Comparison of ENCODE assay signal across 3 cellular contexts in the genomic region with DNA sequence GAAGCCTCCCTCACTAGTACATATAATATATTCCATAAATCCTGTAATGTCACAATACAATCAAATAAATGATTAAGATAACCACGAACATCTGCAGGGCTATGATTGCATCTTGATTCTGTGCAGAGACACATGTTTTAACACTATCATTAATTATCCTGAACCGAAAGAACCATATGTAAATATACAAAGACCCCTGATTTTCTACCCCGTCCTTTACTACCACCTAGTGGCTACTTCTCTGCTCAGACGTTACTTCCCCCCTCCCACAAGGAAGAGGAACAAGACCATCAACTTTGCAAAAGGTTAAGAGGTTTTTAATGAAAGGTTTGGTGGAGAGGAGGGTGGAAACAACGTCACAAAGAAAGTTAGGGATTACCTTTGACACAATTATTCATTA.
TF ChIP-seq lines count a peak whose summit lies in the region.

No MANE protein-coding gene starts in this region.

TF ChIP-seq in SK-N-SH, 30 proteins besides CTCF, POLR2A, EP300 and RAD21 (continued from another document):
- TF ChIP-seq JUND (IDR thresholded peaks at IDR 0.05) (no peak), NFIC (IDR thresholded peaks at IDR 0.05; ENCODE audit: borderline replicate concordance) (no peak)

TF ChIP-seq in SK-N-SH treated with all-trans-retinoic acid at 6 μM for 48 hours, 23 proteins besides CTCF, POLR2A, EP300 and RAD21:
- TF ChIP-seq PPARA (CRISPR knock-in tag; IDR thresholded peaks at IDR 0.05; ENCODE audit: borderline replicate concordance) (no peak), TCF4 (CRISPR knock-in tag; IDR thresholded peaks at IDR 0.05; ENCODE audit: borderline replicate concordance) (no peak), TOX (CRISPR knock-in tag; IDR thresholded peaks at IDR 0.05; ENCODE audit: borderline replicate concordance) (no peak), ARNTL (CRISPR knock-in tag; IDR thresholded peaks at IDR 0.05; ENCODE audit: borderline replicate concordance, low read depth) (no peak), ZNF70 (CRISPR knock-in tag; IDR thresholded peaks at IDR 0.05) (no peak), ZNF8 (CRISPR knock-in tag; IDR thresholded peaks at IDR 0.05) (no peak), ZC3H10 (CRISPR knock-in tag; IDR thresholded peaks at IDR 0.05) (no peak), RARB (CRISPR knock-in tag; IDR thresholded peaks at IDR 0.05) (no peak), GLIS3 (CRISPR knock-in tag; IDR thresholded peaks at IDR 0.05) (no peak), SNAI2 (CRISPR knock-in tag; IDR thresholded peaks at IDR 0.05) (no peak), CSDC2 (CRISPR knock-in tag; IDR thresholded peaks at IDR 0.05) (no peak), BACH2 (CRISPR knock-in tag; IDR thresholded peaks at IDR 0.05; ENCODE audit: borderline replicate concordance) (no peak), ZFP30 (CRISPR knock-in tag; IDR thresholded peaks at IDR 0.05) (no peak), ISL1 (CRISPR knock-in tag; IDR thresholded peaks at IDR 0.05) (no peak)
- TF ChIP-seq, protein P1, sequence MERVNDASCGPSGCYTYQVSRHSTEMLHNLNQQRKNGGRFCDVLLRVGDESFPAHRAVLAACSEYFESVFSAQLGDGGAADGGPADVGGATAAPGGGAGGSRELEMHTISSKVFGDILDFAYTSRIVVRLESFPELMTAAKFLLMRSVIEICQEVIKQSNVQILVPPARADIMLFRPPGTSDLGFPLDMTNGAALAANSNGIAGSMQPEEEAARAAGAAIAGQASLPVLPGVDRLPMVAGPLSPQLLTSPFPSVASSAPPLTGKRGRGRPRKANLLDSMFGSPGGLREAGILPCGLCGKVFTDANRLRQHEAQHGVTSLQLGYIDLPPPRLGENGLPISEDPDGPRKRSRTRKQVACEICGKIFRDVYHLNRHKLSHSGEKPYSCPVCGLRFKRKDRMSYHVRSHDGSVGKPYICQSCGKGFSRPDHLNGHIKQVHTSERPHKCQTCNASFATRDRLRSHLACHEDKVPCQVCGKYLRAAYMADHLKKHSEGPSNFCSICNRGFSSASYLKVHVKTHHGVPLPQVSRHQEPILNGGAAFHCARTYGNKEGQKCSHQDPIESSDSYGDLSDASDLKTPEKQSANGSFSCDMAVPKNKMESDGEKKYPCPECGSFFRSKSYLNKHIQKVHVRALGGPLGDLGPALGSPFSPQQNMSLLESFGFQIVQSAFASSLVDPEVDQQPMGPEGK (CRISPR knock-in tag; IDR thresholded peaks at IDR 0.05; ENCODE audit: borderline replicate concordance): no peak
- TF ChIP-seq, protein P2, sequence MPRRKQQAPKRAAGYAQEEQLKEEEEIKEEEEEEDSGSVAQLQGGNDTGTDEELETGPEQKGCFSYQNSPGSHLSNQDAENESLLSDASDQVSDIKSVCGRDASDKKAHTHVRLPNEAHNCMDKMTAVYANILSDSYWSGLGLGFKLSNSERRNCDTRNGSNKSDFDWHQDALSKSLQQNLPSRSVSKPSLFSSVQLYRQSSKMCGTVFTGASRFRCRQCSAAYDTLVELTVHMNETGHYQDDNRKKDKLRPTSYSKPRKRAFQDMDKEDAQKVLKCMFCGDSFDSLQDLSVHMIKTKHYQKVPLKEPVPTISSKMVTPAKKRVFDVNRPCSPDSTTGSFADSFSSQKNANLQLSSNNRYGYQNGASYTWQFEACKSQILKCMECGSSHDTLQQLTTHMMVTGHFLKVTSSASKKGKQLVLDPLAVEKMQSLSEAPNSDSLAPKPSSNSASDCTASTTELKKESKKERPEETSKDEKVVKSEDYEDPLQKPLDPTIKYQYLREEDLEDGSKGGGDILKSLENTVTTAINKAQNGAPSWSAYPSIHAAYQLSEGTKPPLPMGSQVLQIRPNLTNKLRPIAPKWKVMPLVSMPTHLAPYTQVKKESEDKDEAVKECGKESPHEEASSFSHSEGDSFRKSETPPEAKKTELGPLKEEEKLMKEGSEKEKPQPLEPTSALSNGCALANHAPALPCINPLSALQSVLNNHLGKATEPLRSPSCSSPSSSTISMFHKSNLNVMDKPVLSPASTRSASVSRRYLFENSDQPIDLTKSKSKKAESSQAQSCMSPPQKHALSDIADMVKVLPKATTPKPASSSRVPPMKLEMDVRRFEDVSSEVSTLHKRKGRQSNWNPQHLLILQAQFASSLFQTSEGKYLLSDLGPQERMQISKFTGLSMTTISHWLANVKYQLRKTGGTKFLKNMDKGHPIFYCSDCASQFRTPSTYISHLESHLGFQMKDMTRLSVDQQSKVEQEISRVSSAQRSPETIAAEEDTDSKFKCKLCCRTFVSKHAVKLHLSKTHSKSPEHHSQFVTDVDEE (CRISPR knock-in tag; IDR thresholded peaks at IDR 0.05): no peak

TF ChIP-seq in H1, 55 proteins besides CTCF, POLR2A, EP300 and RAD21 (continued from another document):
- no peak for TF ChIP-seq ASH2L (IDR thresholded peaks at IDR 0.05; ENCODE audit: low read length)
- no peak for TF ChIP-seq BCL11A (IDR thresholded peaks at IDR 0.05; ENCODE audit: low read depth in 2 of 2, low read length in 2 of 2)
- no peak for TF ChIP-seq SIRT6 (IDR thresholded peaks at IDR 0.05; ENCODE audit: low read length)
